ENCODE assay signal across 9 cellular contexts in the genomic region with DNA sequence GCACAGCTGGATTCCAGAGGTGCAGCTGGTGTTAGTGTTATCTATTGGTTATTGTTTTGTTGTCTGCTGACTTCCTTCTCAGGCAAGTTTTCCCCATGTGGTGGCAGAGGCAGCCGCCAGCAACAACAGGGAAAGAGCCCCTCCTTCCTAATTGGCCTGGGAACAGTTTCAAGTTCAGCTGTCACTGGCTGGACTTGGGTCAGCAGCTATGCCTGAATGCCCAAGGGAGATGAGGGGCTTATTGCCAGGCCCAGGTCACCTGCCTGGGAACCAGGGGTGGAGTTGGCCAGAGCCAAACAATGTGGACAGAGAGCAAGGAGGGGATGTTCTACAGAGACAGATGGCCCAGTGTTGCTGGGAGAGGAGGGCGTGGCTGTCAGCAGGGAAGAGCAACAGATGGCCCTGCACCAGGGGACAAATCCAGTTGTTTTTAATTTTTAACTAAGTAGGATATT. TPM values are rescaled to one million over a fixed set of nuclear protein-coding genes. Genes with fewer than 3 reads are reported as not detected.
A peak's percentile ranks its signal among the peaks of the same experiment; 100 is the strongest.
DNase-seq lines count a peak whose midpoint lies in the region; ATAC-seq and TF ChIP-seq lines count a peak whose summit lies in the region.
"Had no signal": no experiment of that assay in that cellular context is flagged by ENCODE, and none has a peak within 500 bp of the region (broad histone marks: within the 10 kb centered on the region; RNA-seq: fewer than 3 reads in every experiment).

No MANE protein-coding gene starts in this region.

- no TSS peak for BruUV-seq in OCI-LY7 (replicated peaks; lab: Mats Ljungman, UMichigan)

- DNase-seq in GM03348 (ENCODE audit: low spot score) (peak; percentile 65), OCI-LY7 (ENCODE audit: low spot score) (no peak), fibroblast of pulmonary artery (ENCODE audit: low read depth) (peak; percentile 82), omental fat pad (ENCODE audit: low spot score) (no peak), activated gamma-delta T cell (lab: John Stamatoyannopoulos, UW) (no peak), kidney glomerular epithelial cell (lab: John Stamatoyannopoulos, UW) (no peak), NCI-H526 (lab: John Stamatoyannopoulos, UW) (no peak)
- DNase-seq in stimulated activated CD4-positive, alpha-beta T cell treated with anti-CD3 and anti-CD28 coated beads, Interleukin-4, amount 100 ng/mL, for 24 hours: no peak

- POLR2A ChIA-PET in OCI-LY7 (lab: Charles Lee): interaction anchor here (0.7 kb wide), 1 partner anchor 204 kb away, joined by 4 read pairs; no protein-coding TSS in a partner anchor

- CTCF ChIA-PET in OCI-LY7 (lab: Charles Lee; ENCODE audit: unreplicated experiment): no interaction called here

- no peaks in the 10 kb centered on the region for H3K9me3 ChIP-seq in OCI-LY7 (ENCODE audit: low read length)

- H3K4me1 ChIP-seq in OCI-LY7 (ENCODE audit: insufficient read depth, low read length, poor library complexity, severe bottlenecking): peaks cover 35% of the 10 kb centered on the region

- TF ChIP-seq CTCF in OCI-LY7 (conservative IDR thresholded peaks at IDR 0.05; ENCODE audit: low read length) (no peak), fibroblast of pulmonary artery (IDR thresholded peaks at IDR 0.05; ENCODE audit: low read length, missing control alignments) (no peak), omental fat pad (IDR thresholded peaks at IDR 0.05) (no peak)

- H3K79me2 ChIP-seq in OCI-LY7 (ENCODE audit: insufficient read depth, low read depth, low read length): peaks cover 15% of the 10 kb centered on the region; the same call in 1 of the 2 replicates

- H4K20me1 ChIP-seq in OCI-LY7 (ENCODE audit: insufficient read depth, low read length): no peaks in the 10 kb centered on the region

- H3K4me3 ChIP-seq in OCI-LY7 (ENCODE audit: low read depth, low read length, poor library complexity, severe bottlenecking): no peak overlapping the region
- H3K4me3 ChIP-seq in fibroblast of pulmonary artery (replicated peaks; ENCODE audit: low read depth, low read length): no peak overlapping the region
- H3K4me3 ChIP-seq: cardiac muscle cell had no signal

- no peak overlapping the region for H2AFZ ChIP-seq in OCI-LY7 (ENCODE audit: low read length)

- peaks cover 82% of the 10 kb centered on the region for H3K36me3 ChIP-seq in OCI-LY7 (ENCODE audit: insufficient read depth, low read length)
- H3K36me3 ChIP-seq: cardiac muscle cell had no signal

- H3K4me2 ChIP-seq in OCI-LY7 (ENCODE audit: low read length): no peak overlapping the region

- ATAC-seq in omental fat pad (ENCODE audit: low FRiP score): peak; percentile 49

- no peaks in the 10 kb centered on the region for H3K9me2 ChIP-seq in OCI-LY7 (ENCODE audit: insufficient read depth, low read length)

- H3K27ac ChIP-seq in OCI-LY7 (ENCODE audit: low read depth, low read length, poor library complexity, severe bottlenecking): peak overlapping the region; percentile 42
- H3K27ac ChIP-seq: cardiac muscle cell had no signal

- intact Hi-C loops in OCI-LY7 (cut with micrococcal nuclease; ENCODE audit: unreplicated experiment): no loop called here

RNA-seq across cellular contexts. Expression of a gene that starts 38.3 kb away (rescaled TPM):
- total RNA-seq in OCI-LY7 (2014; rRNA removed; shearing (Covaris generic)): 72.4 and 96.0 TPM in 2 replicates
- total RNA-seq in OCI-LY7 (2022): 160 and 177 TPM in 2 replicates
- 10 to 100 TPM; 29.4 to 52.0 (median 33.5) TPM for total RNA-seq in omental fat pad

Comparison
In these comparisons a context has a peak if more than half of its experiments do, and no peak if none do; other contexts are left out.
1. DNase-seq: peak in GM03348 (single experiment) and fibroblast of pulmonary artery (single experiment); none in OCI-LY7 (single experiment), omental fat pad (single experiment), activated gamma-delta T cell (single experiment), kidney glomerular epithelial cell (single experiment), NCI-H526 (0 of 2) and stimulated activated CD4-positive, alpha-beta T cell treated with anti-CD3 and anti-CD28 coated beads, Interleukin-4, amount 100 ng/mL, for 24 hours (single experiment).